In genomic region chr17:66602659-66603363, GRCh38 we compare ENCODE assay signal across 17 cellular contexts.
DNase-seq lines count a peak whose midpoint lies in the region; ATAC-seq, FAIRE-seq and TF ChIP-seq lines count a peak whose summit lies in the region.
"Had no signal": no experiment of that assay in that cellular context is flagged by ENCODE, and none has a peak within 500 bp of the region (broad histone marks: within the 10 kb centered on the region; RNA-seq: fewer than 3 reads in every experiment).

No MANE protein-coding gene starts in this region.

- H3K27ac ChIP-seq in HepG2 (ENCODE audit: extremely low read length, insufficient read depth, low read length), result no peak overlapping the region
- H3K27ac ChIP-seq: HL-60, upper lobe of right lung had no signal

- no peak overlapping the region for H3K9ac ChIP-seq in HepG2 (ENCODE audit: insufficient read depth, low read depth, low read length)

- TF ChIP-seq CTCF in Calu3 (IDR thresholded peaks at IDR 0.05; ENCODE audit: unreplicated experiment) (no peak), epithelial cell of esophagus (IDR thresholded peaks at IDR 0.05; ENCODE audit: insufficient read depth, low read depth, low read length, missing control alignments) (no peak), HepG2 (CRISPR knock-in tag; IDR thresholded peaks at IDR 0.05) (no peak)

- no peaks in the 10 kb centered on the region for H3K36me3 Mint-ChIP-seq in Calu3 (ENCODE audit: insufficient read depth, unreplicated experiment)

- peak overlapping the region; percentile 66 for H3K27ac Mint-ChIP-seq in Calu3 (ENCODE audit: unreplicated experiment)

- no peaks in the 10 kb centered on the region for H3K4me1 Mint-ChIP-seq in Calu3 (ENCODE audit: low read depth, unreplicated experiment)

- H3K4me1 ChIP-seq in HepG2 (ENCODE audit: insufficient read depth, low read length), result no peaks in the 10 kb centered on the region
- H3K4me1 ChIP-seq: upper lobe of right lung had no signal

- H3K27me3 ChIP-seq in HepG2 (ENCODE audit: control insufficient read depth in 1 of 2, insufficient read depth in 2 of 2, low read length in 2 of 2), result no peaks in the 10 kb centered on the region
- H3K27me3 ChIP-seq: upper lobe of right lung had no signal

- H3K27me3 Mint-ChIP-seq in Calu3 (ENCODE audit: unreplicated experiment), result no peaks in the 10 kb centered on the region

- H4K20me1 ChIP-seq in HepG2 (ENCODE audit: insufficient read depth, low read length), result no peaks in the 10 kb centered on the region

- intact Hi-C loops in Calu3 (cut with micrococcal nuclease; ENCODE audit: unreplicated experiment) (no loop called here), HepG2 (cut with micrococcal nuclease; ENCODE audit: unreplicated experiment) (no loop called here)

- in situ Hi-C loops in HepG2 (cut with HindIII; ENCODE audit: extremely low pct_ligation_motif_present, low pct_unique_long_range_greater_than_20kb), result no loop called here

- CTCF ChIA-PET in Calu3 (lab: Charles Lee) (no interaction called here), HepG2 (lab: Yijun Ruan, JAX; ENCODE audit: low intra/inter-chr PET ratio, low total read pairs) (no interaction called here)

- no peaks in the 10 kb centered on the region; a peak in 1 of 5 replicates for H3K36me3 ChIP-seq in HepG2 (replicated peaks in 1 of 2; ENCODE audit: control insufficient read depth in 1 of 2, insufficient read depth in 2 of 2, low read length in 2 of 2)
- H3K36me3 ChIP-seq: upper lobe of right lung had no signal

- no peak for FAIRE-seq in HepG2 (lab: Jason Lieb, UNC)
- FAIRE-seq: colon, GM12892, keratinocyte had no signal

- no peak overlapping the region for H3K4me2 ChIP-seq in HepG2 (ENCODE audit: low read depth, low read length)

- no peak overlapping the region for H3K4me3 Mint-ChIP-seq in Calu3 (ENCODE audit: low read depth, unreplicated experiment)

- BruUV-seq in Calu3 (replicated peaks; lab: Mats Ljungman, UMichigan), result no TSS peak
- no TSS peak for BruUV-seq in HepG2 (replicated peaks; lab: Mats Ljungman, UMichigan)

- peak; percentile 32; the same call in 2 of the 3 replicates for ATAC-seq in HepG2
- no peak for ATAC-seq in GM19035 (IDR thresholded peaks at IDR 0.05; ENCODE audit: unreplicated experiment)
- no peak for ATAC-seq in HG03378 (IDR thresholded peaks at IDR 0.05; ENCODE audit: unreplicated experiment)
- ATAC-seq: activated naive CD4-positive, alpha-beta T cell treated with anti-CD3 and anti-CD28 coated beads, Interleukin-2, amount 50 U/mL, for 72 hours; upper lobe of right lung had no signal

- TF ChIP-seq RAD21 in HepG2 (CRISPR knock-in tag; IDR thresholded peaks at IDR 0.05), result no peak

- no peak overlapping the region for H3K4me3 ChIP-seq in epithelial cell of esophagus (ENCODE audit: low read length)
- no peak overlapping the region for H3K4me3 ChIP-seq in HepG2 (replicated peaks in 1 of 3; ENCODE audit: insufficient read depth in 1 of 3, low read depth in 2 of 3, low read length in 3 of 3)
- H3K4me3 ChIP-seq: upper lobe of right lung had no signal

- POLR2A ChIA-PET in HepG2 (lab: Yijun Ruan, JAX), result no interaction called here

- no peaks in the 10 kb centered on the region for H3K9me3 ChIP-seq in HepG2 (ENCODE audit: low read length)
- H3K9me3 ChIP-seq: upper lobe of right lung had no signal

- DNase-seq in Calu3 (no peak), RPMI7951 (ENCODE audit: low read depth) (peak; percentile 77), epithelial cell of esophagus (ENCODE audit: low read depth) (peak; percentile 4), HepG2 (ENCODE audit: low spot score) (no peak), NCI-H510A (lab: John Stamatoyannopoulos, UW) (no peak), foreskin melanocyte (no peak)
- DNase-seq: AML-193; DMS79 treated with DMSO at 0.1 percent for 48 hours; stimulated activated CD4-positive, alpha-beta T cell treated with anti-CD3 and anti-CD28 coated beads, Interleukin-2, amount 100 ng/mL, for 24 hours; upper lobe of right lung had no signal

- H3K9me3 Mint-ChIP-seq in Calu3 (ENCODE audit: low read depth, unreplicated experiment), result no peaks in the 10 kb centered on the region

- H2AFZ ChIP-seq in HepG2 (ENCODE audit: low read length), result no peak overlapping the region

- H3K79me2 ChIP-seq in HepG2 (ENCODE audit: insufficient read depth, low read length), result no peaks in the 10 kb centered on the region

- no peak for TF ChIP-seq POLR2A in HepG2 (IDR thresholded peaks at IDR 0.05; ENCODE audit: insufficient read depth in 1 of 2, low read depth in 2 of 2, low read length in 2 of 2)

- WGBS in HepG2 (ENCODE audit: low lambda C conversion rate), result 96% methylated on average over 14 of the region's 14 CpGs

- TF ChIP-seq EP300 in HepG2 (IDR thresholded peaks at IDR 0.05; ENCODE audit: low read depth in 2 of 2, low read length in 2 of 2) (no peak), HepG2 (CRISPR knock-in tag; IDR thresholded peaks at IDR 0.05; ENCODE audit: borderline replicate concordance) (no peak)

TF ChIP-seq in HepG2, 621 proteins besides CTCF, POLR2A, EP300 and RAD21:
- TF ChIP-seq ZNF83 (CRISPR knock-in tag; IDR thresholded peaks at IDR 0.05; ENCODE audit: borderline replicate concordance), result no peak
- TF ChIP-seq ZFP82 (CRISPR knock-in tag; IDR thresholded peaks at IDR 0.05; ENCODE audit: borderline replicate concordance), result no peak
- TF ChIP-seq ZNF879 (CRISPR knock-in tag; IDR thresholded peaks at IDR 0.05), result no peak

Comparison
In these comparisons a context has a peak if more than half of its experiments do, and no peak if none do; other contexts are left out.
1. DNase-seq: peak in RPMI7951 (single experiment) and epithelial cell of esophagus (single experiment); none in Calu3 (single experiment), HepG2 (single experiment), NCI-H510A (single experiment) and foreskin melanocyte (single experiment).